ENCODE assay signal across 31 cellular contexts in the genomic region with DNA sequence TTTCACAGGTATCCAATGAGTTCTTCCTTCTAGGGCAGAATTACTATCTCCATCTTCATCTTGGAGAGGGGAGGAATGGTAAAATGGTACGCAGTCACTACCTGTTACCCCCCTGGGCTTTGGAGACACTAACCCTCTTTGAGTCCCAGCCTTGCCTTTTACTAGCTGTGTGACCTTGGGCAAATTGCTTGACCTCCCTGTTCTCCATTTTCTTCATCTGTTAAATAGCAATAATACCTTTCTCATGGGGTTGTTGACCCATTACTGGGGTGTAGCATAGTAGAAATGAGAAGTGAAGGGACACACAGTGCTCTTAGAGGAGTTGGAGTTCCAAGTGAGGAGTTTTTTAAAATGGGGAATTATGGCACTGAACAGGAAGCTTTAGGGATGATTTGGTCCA.
"Had no signal": no experiment of that assay in that cellular context is flagged by ENCODE, and none has a peak within 500 bp of the region (broad histone marks: within the 10 kb centered on the region; RNA-seq: fewer than 3 reads in every experiment).

No MANE protein-coding gene starts in this region.

- H3K9me3 Mint-ChIP-seq: naive thymus-derived CD8-positive, alpha-beta T cell; natural killer cell treated with Interleukin-12 subunit alpha and Interleukin-12 subunit beta and Interleukin-15 and Interleukin-18, amount 100 ng/mL, for 72 hours; neural crest cell; stimulated activated naive CD8-positive, alpha-beta T cell treated with anti-CD3 and anti-CD28 coated beads, Interleukin-15, amount 100 ng/mL, for 72 hours; type B pancreatic cell had no signal

- H3K4me1 ChIP-seq: pancreas, psoas muscle, right lobe of liver, spleen, suprapubic skin, testis, transverse colon, upper lobe of right lung, vagina had no signal

- H3K4me3 ChIP-seq: pancreas, psoas muscle, right lobe of liver, skin epidermis, smooth muscle cell, spleen, suprapubic skin, testis, tibial artery, transverse colon, upper lobe of right lung, vagina had no signal

- FAIRE-seq: pancreas had no signal

- H3K36me3 ChIP-seq: neutrophil, pancreas, right lobe of liver, spleen, suprapubic skin, tibial artery, transverse colon, upper lobe of right lung, vagina had no signal

- H3K27ac ChIP-seq: neutrophil, pancreas, psoas muscle, right lobe of liver, skin epidermis, spleen, suprapubic skin, testis, tibial artery, transverse colon, upper lobe of right lung, vagina had no signal

- H3K4me3 Mint-ChIP-seq: naive thymus-derived CD8-positive, alpha-beta T cell; natural killer cell treated with Interleukin-12 subunit alpha and Interleukin-12 subunit beta and Interleukin-15 and Interleukin-18, amount 100 ng/mL, for 72 hours; nephron progenitor cell; neural crest cell; stimulated activated memory B cell treated with anti-CD40 and anti-IgM and Interleukin-4, amounts not matched to agents 10 μg/mL and 1 μg/mL and 100 μg/mL, for 72 hours; stimulated activated naive CD8-positive, alpha-beta T cell treated with anti-CD3 and anti-CD28 coated beads, Interleukin-15, amount 100 ng/mL, for 72 hours; type B pancreatic cell had no signal

- ATAC-seq: naive thymus-derived CD8-positive, alpha-beta T cell; natural killer cell treated with Interleukin-12 subunit alpha and Interleukin-12 subunit beta and Interleukin-15 and Interleukin-18, amount 100 ng/mL, for 72 hours; pancreas; psoas muscle; right cardiac atrium; right lobe of liver; stimulated activated memory B cell treated with anti-CD40 and anti-IgM and Interleukin-4, amounts not matched to agents 10 μg/mL and 1 μg/mL and 100 μg/mL, for 72 hours; stimulated activated naive CD8-positive, alpha-beta T cell treated with anti-CD3 and anti-CD28 coated beads, Interleukin-15, amount 100 ng/mL, for 72 hours; stimulated activated naive CD8-positive, alpha-beta T cell treated with anti-CD3 and anti-CD28 coated beads, Interleukin-15, Interleukin-2, amounts not matched to agents 100 U/mL and 50 U/mL, for 24 hours; upper lobe of right lung had no signal

- H3K27me3 Mint-ChIP-seq: stimulated activated memory B cell treated with anti-CD40 and anti-IgM and Interleukin-4, amounts not matched to agents 10 μg/mL and 1 μg/mL and 100 μg/mL, for 72 hours; stimulated activated naive CD8-positive, alpha-beta T cell treated with anti-CD3 and anti-CD28 coated beads, Interleukin-15, amount 100 ng/mL, for 72 hours had no signal

- H3K4me2 ChIP-seq: smooth muscle cell had no signal

- H3K9me3 ChIP-seq: neutrophil, pancreas, psoas muscle, right lobe of liver, spleen, suprapubic skin, testis, tibial artery, transverse colon, upper lobe of right lung, vagina had no signal

- H3K27ac Mint-ChIP-seq: naive thymus-derived CD8-positive, alpha-beta T cell; natural killer cell treated with Interleukin-12 subunit alpha and Interleukin-12 subunit beta and Interleukin-15 and Interleukin-18, amount 100 ng/mL, for 72 hours; nephron progenitor cell; progenitor cell of endocrine pancreas; stimulated activated memory B cell treated with anti-CD40 and anti-IgM and Interleukin-4, amounts not matched to agents 10 μg/mL and 1 μg/mL and 100 μg/mL, for 72 hours; type B pancreatic cell had no signal

- H3K4me1 Mint-ChIP-seq: naive thymus-derived CD8-positive, alpha-beta T cell; stimulated activated memory B cell treated with anti-CD40 and anti-IgM and Interleukin-4, amounts not matched to agents 10 μg/mL and 1 μg/mL and 100 μg/mL, for 72 hours; stimulated activated naive CD8-positive, alpha-beta T cell treated with anti-CD3 and anti-CD28 coated beads, Interleukin-15, amount 100 ng/mL, for 72 hours had no signal

- H3K36me3 Mint-ChIP-seq: naive thymus-derived CD8-positive, alpha-beta T cell; natural killer cell treated with Interleukin-12 subunit alpha and Interleukin-12 subunit beta and Interleukin-15 and Interleukin-18, amount 100 ng/mL, for 72 hours; stimulated activated memory B cell treated with anti-CD40 and anti-IgM and Interleukin-4, amounts not matched to agents 10 μg/mL and 1 μg/mL and 100 μg/mL, for 72 hours; type B pancreatic cell had no signal

- DNase-seq: naive thymus-derived CD8-positive, alpha-beta T cell; nephron progenitor cell; nucleus accumbens; pancreas; psoas muscle; right cardiac atrium; right lobe of liver; stimulated activated CD4-positive, alpha-beta T cell treated with anti-CD3 and anti-CD28 coated beads, Interleukin-12 subunit alpha, Interleukin-12 subunit beta, amount 100 ng/mL, for 4 hours; stimulated activated CD4-positive, alpha-beta T cell treated with anti-CD3 and anti-CD28 coated beads, Interleukin-1b, Interleukin-23, amount 100 ng/mL, for 48 hours; stimulated activated CD4-positive, alpha-beta T cell treated with anti-CD3 and anti-CD28 coated beads, Interleukin-4, amount 100 ng/mL, for 1 hour; stimulated activated CD4-positive, alpha-beta T cell treated with anti-CD3 and anti-CD28 coated beads, Interleukin-4, amount 100 ng/mL, for 4 hours; stimulated activated CD8-positive, alpha-beta memory T cell treated with anti-CD3 and anti-CD28 coated beads, Interleukin-4, amount 100 ng/mL, for 48 hours; stimulated activated naive CD4-positive, alpha-beta T cell; stimulated activated naive CD8-positive, alpha-beta T cell treated with anti-CD3 and anti-CD28 coated beads, Interleukin-15, amount 100 ng/mL, for 72 hours; stimulated activated naive CD8-positive, alpha-beta T cell treated with anti-CD3 and anti-CD28 coated beads, Interleukin-15, Interleukin-2, amounts not matched to agents 100 U/mL and 50 U/mL, for 24 hours; substantia nigra; testis; transverse colon had no signal

- H3K27me3 ChIP-seq: pancreas, right lobe of liver, testis, tibial artery, upper lobe of right lung, vagina had no signal
